ENCODE assay signal across 25 cellular contexts in the genomic region with DNA sequence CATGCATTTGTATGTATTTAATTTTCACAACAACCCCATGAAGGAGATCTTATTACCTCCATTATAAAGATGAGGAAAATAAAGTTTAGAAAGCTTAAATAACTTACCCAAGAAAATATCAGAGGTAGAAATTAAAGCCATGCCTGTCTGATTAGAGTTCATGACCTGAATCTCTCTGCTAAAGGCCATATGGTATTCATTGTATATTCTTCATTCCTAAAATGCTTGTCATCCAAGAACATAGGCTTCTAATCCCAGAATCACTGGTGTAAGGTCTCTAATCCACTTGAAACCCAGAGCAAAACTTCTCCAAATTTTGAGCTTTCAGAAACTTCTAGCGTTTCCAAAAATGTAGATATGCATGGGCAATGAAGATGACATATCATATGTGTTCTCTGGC.
"Had no signal": no experiment of that assay in that cellular context is flagged by ENCODE, and none has a peak within 500 bp of the region (broad histone marks: within the 10 kb centered on the region; RNA-seq: fewer than 3 reads in every experiment).

No MANE protein-coding gene starts in this region.

- H3K27me3 ChIP-seq: breast epithelium, MG63 had no signal

- DNase-seq: activated CD4-positive, alpha-beta memory T cell treated with anti-CD3 and anti-CD28 coated beads for 36 hours; activated CD4-positive, alpha-beta T cell treated with anti-CD3 and anti-CD28 coated beads, Interleukin-2, amount 10 ng/mL, durations not matched to agents 7 days and 5 days; activated CD4-positive, CD25-positive, alpha-beta regulatory T cell; activated CD8-positive, alpha-beta memory T cell treated with anti-CD3 and anti-CD28 coated beads for 24 hours; activated gamma-delta T cell; activated naive CD4-positive, alpha-beta T cell treated with anti-CD3 and anti-CD28 coated beads for 36 hours; activated naive CD8-positive, alpha-beta T cell treated with anti-CD3 and anti-CD28 coated beads, Interleukin-2, amount 10 ng/mL, durations not matched to agents 7 days and 5 days; activated T-cell treated with anti-CD3 and anti-CD28 coated beads, Interleukin-2, amount 50 U/mL, for 4 hours; aorta; central memory CD4-positive, alpha-beta T cell; MG63; NCI-H1105; NCI-H1436 treated with DMSO at 0.1 percent for 48 hours; NCI-H187; NCI-H2081; NCI-H526; NCI-H774; NK-92 treated with Interleukin-12 subunit alpha and Interleukin-12 subunit beta, amount 100 ng/mL, for 24 hours; OCI-M1; Right ventricle myocardium superior; RPMI8226; SJCRH30 had no signal

- H3K36me3 Mint-ChIP-seq: activated CD4-positive, alpha-beta memory T cell treated with anti-CD3 and anti-CD28 coated beads for 36 hours; activated naive CD8-positive, alpha-beta T cell treated with anti-CD3 and anti-CD28 coated beads, Interleukin-2, amount 10 ng/mL, durations not matched to agents 7 days and 5 days had no signal

- H3K27ac ChIP-seq: breast epithelium, SJCRH30 had no signal

- H3K36me3 ChIP-seq: breast epithelium, MG63, SJCRH30 had no signal

- H3K27ac Mint-ChIP-seq: activated CD4-positive, alpha-beta memory T cell treated with anti-CD3 and anti-CD28 coated beads for 36 hours; activated CD4-positive, alpha-beta T cell treated with anti-CD3 and anti-CD28 coated beads, Interleukin-2, amount 10 ng/mL, durations not matched to agents 7 days and 5 days; activated naive CD4-positive, alpha-beta T cell treated with anti-CD3 and anti-CD28 coated beads for 36 hours; activated naive CD8-positive, alpha-beta T cell treated with anti-CD3 and anti-CD28 coated beads, Interleukin-2, amount 10 ng/mL, durations not matched to agents 7 days and 5 days; activated T-helper 17 cell treated with anti-CD3 and anti-CD28 coated beads, Interleukin-2, amount 50 U/mL, for 72 hours; T-helper 1 cell treated with Interleukin-12 subunit alpha and Interleukin-12 subunit beta and Interleukin-4 antibody, amounts not matched to agents 30 μg/mL and 1 μg/mL, for 36 hours had no signal

- H3K9me3 ChIP-seq: breast epithelium, MG63 had no signal

- H3K4me1 ChIP-seq: breast epithelium, SJCRH30 had no signal

- H3K4me1 Mint-ChIP-seq: activated naive CD8-positive, alpha-beta T cell treated with anti-CD3 and anti-CD28 coated beads, Interleukin-2, amount 10 ng/mL, durations not matched to agents 7 days and 5 days; activated T-helper 17 cell treated with anti-CD3 and anti-CD28 coated beads, Interleukin-2, amount 50 U/mL, for 72 hours had no signal

- H3K9me3 Mint-ChIP-seq: activated CD4-positive, alpha-beta memory T cell treated with anti-CD3 and anti-CD28 coated beads for 36 hours; activated CD4-positive, alpha-beta T cell treated with anti-CD3 and anti-CD28 coated beads, Interleukin-2, amount 10 ng/mL, durations not matched to agents 7 days and 5 days; activated naive CD4-positive, alpha-beta T cell treated with anti-CD3 and anti-CD28 coated beads for 36 hours; activated naive CD8-positive, alpha-beta T cell treated with anti-CD3 and anti-CD28 coated beads, Interleukin-2, amount 10 ng/mL, durations not matched to agents 7 days and 5 days; activated T-cell treated with anti-CD3 and anti-CD28 coated beads, Interleukin-2, amount 50 U/mL, for 4 hours; activated T-helper 17 cell treated with anti-CD3 and anti-CD28 coated beads, Interleukin-2, amount 50 U/mL, for 72 hours; T-helper 1 cell treated with Interleukin-12 subunit alpha and Interleukin-12 subunit beta and Interleukin-4 antibody, amounts not matched to agents 30 μg/mL and 1 μg/mL, for 36 hours had no signal

- H3K4me3 ChIP-seq: breast epithelium, MG63, SJCRH30 had no signal

- H3K4me3 Mint-ChIP-seq: activated CD4-positive, alpha-beta memory T cell treated with anti-CD3 and anti-CD28 coated beads for 36 hours; activated CD4-positive, alpha-beta T cell treated with anti-CD3 and anti-CD28 coated beads, Interleukin-2, amount 10 ng/mL, durations not matched to agents 7 days and 5 days; activated naive CD4-positive, alpha-beta T cell treated with anti-CD3 and anti-CD28 coated beads for 36 hours; activated naive CD8-positive, alpha-beta T cell treated with anti-CD3 and anti-CD28 coated beads, Interleukin-2, amount 10 ng/mL, durations not matched to agents 7 days and 5 days; activated T-cell treated with anti-CD3 and anti-CD28 coated beads, Interleukin-2, amount 50 U/mL, for 4 hours; activated T-helper 17 cell treated with anti-CD3 and anti-CD28 coated beads, Interleukin-2, amount 50 U/mL, for 72 hours; T-helper 1 cell treated with Interleukin-12 subunit alpha and Interleukin-12 subunit beta and Interleukin-4 antibody, amounts not matched to agents 30 μg/mL and 1 μg/mL, for 36 hours had no signal
